Comparison of ENCODE assay signal across 14 cellular contexts in genomic region chr11:914204-914603, GRCh38. TPM values are rescaled to one million over a fixed set of nuclear protein-coding genes. Genes with fewer than 3 reads are reported as not detected.
DNase-seq lines count a peak whose midpoint lies in the region; ATAC-seq and TF ChIP-seq lines count a peak whose summit lies in the region.
"Had no signal": no experiment of that assay in that cellular context is flagged by ENCODE, and none has a peak within 500 bp of the region (broad histone marks: within the 10 kb centered on the region; RNA-seq: fewer than 3 reads in every experiment).

No MANE protein-coding gene starts in this region.

- H3K4me1 ChIP-seq in right atrium auricular region (peaks cover 0 to 19% of the 10 kb centered on the region in 2 donors), heart left ventricle (peaks cover 0 to 32% (median 14%) of the 10 kb centered on the region in 12 donors), right lobe of liver (peaks cover 0 to 58% (median 17%) of the 10 kb centered on the region in 4 donors)

- H3K4me3 ChIP-seq in right atrium auricular region = no peak overlapping the region
- H3K4me3 ChIP-seq in heart left ventricle = peak overlapping the region in 4 of 12 donors; percentile 14 to 37 (median 20)
- peak overlapping the region; percentile 12 to 56 (median 48) for H3K4me3 ChIP-seq in right lobe of liver
- H3K4me3 ChIP-seq in skin epidermis = no peak overlapping the region

- 66 to 83% (median 80%) methylated on average over 4 to 5 of the region's 5 CpGs for WGBS in heart left ventricle, 4 donors
- WGBS in right lobe of liver (ENCODE audit: insufficient coverage, low coverage, low lambda C conversion rate, missing lambda C conversion rate) = 38% methylated on average over 1 of the region's 5 CpGs

- H3K36me3 ChIP-seq in right atrium auricular region = no peaks in the 10 kb centered on the region
- no peaks in the 10 kb centered on the region for H3K36me3 ChIP-seq in heart left ventricle
- no peaks in the 10 kb centered on the region for H3K36me3 ChIP-seq in right lobe of liver

- H3K9me3 ChIP-seq in right atrium auricular region = no peaks in the 10 kb centered on the region
- H3K9me3 ChIP-seq in heart left ventricle = no peaks in the 10 kb centered on the region
- no peaks in the 10 kb centered on the region for H3K9me3 ChIP-seq in right lobe of liver
- H3K9me3 ChIP-seq: BLaER1 treated with 17β-estradiol and CSF1 and Interleukin-3, amounts not matched to agents 10 nM and 100 nM had no signal

- H3K27ac ChIP-seq in right atrium auricular region = peak overlapping the region; percentile 11 to 23
- H3K27ac ChIP-seq in heart left ventricle = peak overlapping the region in 3 of 12 donors; percentile 9 to 76 (median 41)
- H3K27ac ChIP-seq in right lobe of liver = peak overlapping the region; percentile 63 to 93 (median 85)
- peak overlapping the region in 11 of 21 experiments; percentile 1 to 83 (median 51) for H3K27ac ChIP-seq in skin epidermis

- DNase-seq in right atrium auricular region (ENCODE audit: low spot score) (no peak), heart left ventricle (no peak), right lobe of liver (peak in 1 of 3 donors; percentile 67), T-helper 2 cell (no peak), NCI-H1436 (lab: John Stamatoyannopoulos, UW) (no peak)
- DNase-seq: GOT3, NCI-H1417, NCI-H2029, NCI-H510A, NCI-H82 had no signal

- no peaks in the 10 kb centered on the region for H3K27me3 ChIP-seq in right atrium auricular region
- H3K27me3 ChIP-seq in heart left ventricle = no peaks in the 10 kb centered on the region
- H3K27me3 ChIP-seq in right lobe of liver = no peaks in the 10 kb centered on the region
- H3K27me3 ChIP-seq: BLaER1 treated with 17β-estradiol and CSF1 and Interleukin-3, amounts not matched to agents 10 nM and 100 nM had no signal

- intact Hi-C loops in heart left ventricle (cut with DNase I) (loop anchor here in 2 of 10 donors (5.0 kb wide), 2 partner anchors 107 to 117 kb away; partner anchors contain the start of genes PIDD1 (in 1 of the 2), RPLP2 (in 1 of the 2) and SLC25A22 (in 1 of the 2)), right lobe of liver (cut with DNase I) (no loop called here)

- no peak for TF ChIP-seq CTCF in right atrium auricular region (IDR thresholded peaks at IDR 0.05)
- TF ChIP-seq CTCF in heart left ventricle (IDR thresholded peaks at IDR 0.05) = no peak
- TF ChIP-seq CTCF in right lobe of liver (IDR thresholded peaks at IDR 0.05) = no peak

- no peak for TF ChIP-seq POLR2A in heart left ventricle (IDR thresholded peaks at IDR 0.05)
- TF ChIP-seq POLR2A in right lobe of liver (IDR thresholded peaks at IDR 0.05) = no peak

- ATAC-seq in heart left ventricle = no peak
- peak in 1 of 4 donors; percentile 12 for ATAC-seq in right lobe of liver
- no peak for ATAC-seq in HG03139 (IDR thresholded peaks at IDR 0.05; ENCODE audit: unreplicated experiment)
- no peak for ATAC-seq in GM21515 (IDR thresholded peaks at IDR 0.05; ENCODE audit: unreplicated experiment)

RNA-seq across cellular contexts. Expression of gene CHID1, which starts 3.6 kb away (rescaled TPM):
- total RNA-seq in right atrium auricular region = 10 to 100 TPM; 46.9 to 78.7 TPM
- total RNA-seq in heart left ventricle = 10 to 100 TPM; 42.0 to 87.7 (median 58.9) TPM
- 10 to 100 TPM; 30.8 to 55.3 TPM for polyA plus RNA-seq in heart left ventricle
- total RNA-seq in right lobe of liver = 100 to 1,000 TPM in 1 of 6 experiments, 10 to 100 TPM in 5; 61.1 to 157 (median 78.7) TPM

RNA-seq across cellular contexts. Expression of gene AP2A2, which starts 11.5 kb away (rescaled TPM):
- total RNA-seq in right atrium auricular region (10 to 100 TPM; 28.8 to 41.7 TPM), heart left ventricle (10 to 100 TPM; 30.2 to 71.4 (median 40.0) TPM), right lobe of liver (10 to 100 TPM; 41.4 to 66.7 (median 53.8) TPM)
- polyA plus RNA-seq in heart left ventricle = 10 to 100 TPM; 20.4 to 28.7 TPM

Comparison
In these comparisons a context has a peak if more than half of its experiments do, and no peak if none do; other contexts are left out.
1. H3K4me3 ChIP-seq: peak in right lobe of liver (3 of 3); none in right atrium auricular region (0 of 2) and skin epidermis (0 of 7).